10 cellular contexts compared by ENCODE assay signal in the genomic region with DNA sequence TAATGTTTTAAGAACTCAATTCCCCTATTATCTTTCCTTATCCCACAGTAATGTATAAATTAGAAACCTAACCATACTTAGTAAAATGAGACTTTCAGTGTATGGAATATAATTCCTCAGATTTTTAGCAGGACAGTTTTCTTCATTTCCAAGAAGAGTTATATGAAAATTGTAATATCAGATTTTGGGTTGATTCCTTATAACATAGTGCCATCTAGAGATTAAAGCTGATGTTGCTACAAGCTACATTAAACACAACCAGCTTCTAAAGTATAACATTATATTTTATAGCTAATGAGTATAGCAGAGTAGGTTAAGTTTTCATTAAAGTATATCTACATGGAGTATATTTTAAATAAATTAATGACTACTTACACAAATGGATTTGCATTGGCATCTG.
DNase-seq lines count a peak whose midpoint lies in the region; ATAC-seq and TF ChIP-seq lines count a peak whose summit lies in the region.
"Had no signal": no experiment of that assay in that cellular context is flagged by ENCODE, and none has a peak within 500 bp of the region (broad histone marks: within the 10 kb centered on the region; RNA-seq: fewer than 3 reads in every experiment).

No MANE protein-coding gene starts in this region.

- no peaks in the 10 kb centered on the region for H3K36me3 Mint-ChIP-seq in CD4-positive, alpha-beta T cell (ENCODE audit: low read depth)

- CTCF ChIA-PET in CD4-positive, alpha-beta T cell (lab: Charles Lee) = no interaction called here

- H3K36me3 ChIP-seq in DOHH2 (ENCODE audit: control insufficient read depth, low read length) (no peaks in the 10 kb centered on the region), lower lobe of right lung (no peaks in the 10 kb centered on the region)
- H3K36me3 ChIP-seq: neutrophil, SJCRH30 had no signal

- H3K27ac Mint-ChIP-seq in CD4-positive, alpha-beta T cell = no peak overlapping the region

- no peaks in the 10 kb centered on the region for H3K79me2 ChIP-seq in DOHH2 (ENCODE audit: control insufficient read depth, low read length)

- H3K4me3 ChIP-seq in DOHH2 (ENCODE audit: low read length) (no peak overlapping the region), LNCaP clone FGC (ENCODE audit: low read depth, low read length) (no peak overlapping the region), lower lobe of right lung (no peak overlapping the region)
- H3K4me3 ChIP-seq: SJCRH30 had no signal

- intact Hi-C loops in lower lobe of right lung (cut with DNase I) = no loop called here
- intact Hi-C loops in CD4-positive, alpha-beta T cell (cut with DNase I, micrococcal nuclease) = loop anchor here in 1 of 2 experiments (5.0 kb wide), 1 partner anchor 115 kb away; no protein-coding TSS in a partner anchor

- no peak overlapping the region for H3K27ac ChIP-seq in DOHH2 (ENCODE audit: low read depth, low read length)
- no peak overlapping the region for H3K27ac ChIP-seq in VCaP
- H3K27ac ChIP-seq in lower lobe of right lung = no peak overlapping the region
- H3K27ac ChIP-seq in CD4-positive, alpha-beta T cell (ENCODE audit: low read depth, low read length) = no peak overlapping the region
- H3K27ac ChIP-seq: neutrophil, SJCRH30 had no signal

- no peaks in the 10 kb centered on the region for H3K4me1 ChIP-seq in DOHH2 (ENCODE audit: control insufficient read depth, low read length)
- H3K4me1 ChIP-seq in lower lobe of right lung = no peaks in the 10 kb centered on the region
- H3K4me1 ChIP-seq: SJCRH30 had no signal

- H3K9me3 Mint-ChIP-seq in CD4-positive, alpha-beta T cell = no peaks in the 10 kb centered on the region

- DNase-seq in LNCaP clone FGC (ENCODE audit: low read depth) = no peak
- no peak for DNase-seq in lower lobe of right lung
- no peak for DNase-seq in CD4-positive, alpha-beta T cell
- no peak for DNase-seq in GM19240 (ENCODE audit: insufficient read length, low spot score)
- DNase-seq in stimulated activated CD4-positive, alpha-beta T cell treated with anti-CD3 and anti-CD28 coated beads, Interleukin-15, amount 100 ng/mL, for 24 hours = no peak

- H3K27me3 ChIP-seq in DOHH2 (ENCODE audit: control insufficient read depth, low read length) (0 out of 2 replicates have a peak, but pooled peaks cover 2% of the 10 kb centered on the region), lower lobe of right lung (ENCODE audit: low read depth) (no peaks in the 10 kb centered on the region)
- H3K27me3 ChIP-seq in CD4-positive, alpha-beta T cell (ENCODE audit: control insufficient read depth, insufficient read depth, low read length) = peaks cover 4% of the 10 kb centered on the region
- H3K27me3 ChIP-seq: neutrophil, SJCRH30 had no signal

- POLR2A ChIA-PET in CD4-positive, alpha-beta T cell (lab: Charles Lee) = no interaction called here

- H3K4me1 Mint-ChIP-seq in CD4-positive, alpha-beta T cell (ENCODE audit: low read depth) = no peaks in the 10 kb centered on the region

- no peak overlapping the region for H3K4me3 Mint-ChIP-seq in CD4-positive, alpha-beta T cell

- H3K4me2 ChIP-seq in DOHH2 (ENCODE audit: low read length) = no peak overlapping the region

- H4K20me1 ChIP-seq in DOHH2 (ENCODE audit: control insufficient read depth, insufficient read depth, low read depth, low read length) = no peaks in the 10 kb centered on the region

- peaks cover 10% of the 10 kb centered on the region for H3K27me3 Mint-ChIP-seq in CD4-positive, alpha-beta T cell

- H3K9me2 ChIP-seq in DOHH2 (replicated peaks; ENCODE audit: control insufficient read depth, low read length) = no peaks in the 10 kb centered on the region

- ATAC-seq in lower lobe of right lung (no peak), HG02840 (IDR thresholded peaks at IDR 0.05; ENCODE audit: low FRiP score, unreplicated experiment) (no peak)
- no peak for ATAC-seq in CD4-positive, alpha-beta T cell (ENCODE audit: poor library complexity)

- TF ChIP-seq CTCF in DOHH2 (IDR thresholded peaks at IDR 0.05; ENCODE audit: low read depth, low read length, poor library complexity, severe bottlenecking) = peak; percentile 41
- TF ChIP-seq CTCF in LNCaP clone FGC (IDR thresholded peaks at IDR 0.05; ENCODE audit: control insufficient read depth, extremely low read depth, insufficient read depth) = peak; percentile 49
- peak; percentile 78 for TF ChIP-seq CTCF in VCaP (conservative IDR thresholded peaks at IDR 0.05)
- peak; percentile 43 for TF ChIP-seq CTCF in lower lobe of right lung (IDR thresholded peaks at IDR 0.05)
- TF ChIP-seq CTCF in CD4-positive, alpha-beta T cell (IDR thresholded peaks at IDR 0.05) = no peak

- no peaks in the 10 kb centered on the region for H3F3A ChIP-seq in DOHH2 (ENCODE audit: control insufficient read depth, insufficient read depth)

- H3K9me3 ChIP-seq in DOHH2 (ENCODE audit: control insufficient read depth, insufficient read depth, low read length) (no peaks in the 10 kb centered on the region), lower lobe of right lung (no peaks in the 10 kb centered on the region)
- no peaks in the 10 kb centered on the region for H3K9me3 ChIP-seq in CD4-positive, alpha-beta T cell (ENCODE audit: control insufficient read depth, low read length)
- H3K9me3 ChIP-seq: neutrophil, SJCRH30 had no signal
